Comparison of ENCODE assay signal across 13 cellular contexts in genomic region chr4:140239311-140239710, GRCh38.
DNase-seq lines count a peak whose midpoint lies in the region; TF ChIP-seq lines count a peak whose summit lies in the region.
"Had no signal": no experiment of that assay in that cellular context is flagged by ENCODE, and none has a peak within 500 bp of the region (broad histone marks: within the 10 kb centered on the region; RNA-seq: fewer than 3 reads in every experiment).

No MANE protein-coding gene starts in this region.

- H3K4me1 ChIP-seq in testis = peaks cover 27% of the 10 kb centered on the region
- H3K4me1 ChIP-seq in suprapubic skin = peaks cover 45% of the 10 kb centered on the region

- intact Hi-C loops in testis (cut with DNase I; ENCODE audit: low total_unique reads) = loop anchor here (10.0 kb wide), 1 partner anchor 65 kb away; no protein-coding TSS in a partner anchor

- no peaks in the 10 kb centered on the region for H3K27me3 Mint-ChIP-seq in nephron progenitor cell (ENCODE audit: low read depth, poor library complexity)

- TF ChIP-seq POLR2A in testis (IDR thresholded peaks at IDR 0.05) = no peak
- no peak for TF ChIP-seq POLR2A in suprapubic skin (IDR thresholded peaks at IDR 0.05)

- TF ChIP-seq EP300 in suprapubic skin (IDR thresholded peaks at IDR 0.05) = no peak

- WGBS in testis, 2 donors = 69 to 85% methylated on average over 7 of the region's 7 CpGs
- 85% methylated on average over 7 of the region's 7 CpGs for WGBS in suprapubic skin

- TF ChIP-seq CTCF in nephron progenitor cell (IDR thresholded peaks at IDR 0.05) = no peak
- TF ChIP-seq CTCF in testis (IDR thresholded peaks at IDR 0.05) = no peak
- no peak for TF ChIP-seq CTCF in suprapubic skin (IDR thresholded peaks at IDR 0.05)

- peak overlapping the region; percentile 75 for H3K27ac Mint-ChIP-seq in nephron progenitor cell
- H3K27ac Mint-ChIP-seq: activated naive CD8-positive, alpha-beta T cell treated with anti-CD3 and anti-CD28 coated beads for 36 hours; naive thymus-derived CD8-positive, alpha-beta T cell had no signal

- H3K27me3 ChIP-seq in testis = no peaks in the 10 kb centered on the region
- no peaks in the 10 kb centered on the region for H3K27me3 ChIP-seq in suprapubic skin

- peak overlapping the region; percentile 22 for H3K4me3 Mint-ChIP-seq in nephron progenitor cell
- H3K4me3 Mint-ChIP-seq: activated naive CD8-positive, alpha-beta T cell treated with anti-CD3 and anti-CD28 coated beads for 36 hours; CD14-positive monocyte; naive thymus-derived CD8-positive, alpha-beta T cell had no signal

- DNase-seq in DMS 273 treated with DMSO at 0.1 percent for 48 hours (lab: John Stamatoyannopoulos, UW) = peak; percentile 33
- peak; percentile 16 for DNase-seq in NCI-H1105 (lab: John Stamatoyannopoulos, UW)
- peak; percentile 63 for DNase-seq in NCI-H82 treated with DMSO at 0.1 percent for 48 hours (lab: John Stamatoyannopoulos, UW; ENCODE audit: unreplicated experiment)
- DNase-seq in nephron progenitor cell = no peak
- DNase-seq in testis = no peak
- DNase-seq in suprapubic skin (ENCODE audit: low spot score in 2 of 2) = no peak
- no peak for DNase-seq in SHP77 treated with DMSO at 0.1 percent for 48 hours (lab: John Stamatoyannopoulos, UW)
- DNase-seq: activated naive CD8-positive, alpha-beta T cell treated with anti-CD3 and anti-CD28 coated beads for 36 hours; central memory CD4-positive, alpha-beta T cell; left cardiac atrium; naive thymus-derived CD8-positive, alpha-beta T cell; stimulated activated naive CD4-positive, alpha-beta T cell treated with Interleukin-2 at 50 U/mL for 16 hours had no signal

- H3K36me3 Mint-ChIP-seq in nephron progenitor cell (ENCODE audit: low read depth) = no peaks in the 10 kb centered on the region
- H3K36me3 Mint-ChIP-seq: activated naive CD8-positive, alpha-beta T cell treated with anti-CD3 and anti-CD28 coated beads for 36 hours; CD14-positive monocyte; naive thymus-derived CD8-positive, alpha-beta T cell had no signal

- H3K36me3 ChIP-seq in testis (ENCODE audit: low read depth, missing control alignments) (no peaks in the 10 kb centered on the region), suprapubic skin (no peaks in the 10 kb centered on the region)

- H3K9me3 ChIP-seq in testis (no peaks in the 10 kb centered on the region), suprapubic skin (no peaks in the 10 kb centered on the region)

- H3K4me1 Mint-ChIP-seq in nephron progenitor cell = peaks cover 96% of the 10 kb centered on the region

- H3K9me3 Mint-ChIP-seq in nephron progenitor cell = no peaks in the 10 kb centered on the region
- H3K9me3 Mint-ChIP-seq: activated naive CD8-positive, alpha-beta T cell treated with anti-CD3 and anti-CD28 coated beads for 36 hours; CD14-positive monocyte; naive thymus-derived CD8-positive, alpha-beta T cell had no signal

- no peak overlapping the region for H3K4me3 ChIP-seq in testis
- H3K4me3 ChIP-seq in suprapubic skin = no peak overlapping the region

- H3K27ac ChIP-seq in testis (no peak overlapping the region), suprapubic skin (no peak overlapping the region)

Comparison
In these comparisons a context has a peak if more than half of its experiments do, and no peak if none do; other contexts are left out.
1. DNase-seq: peak in DMS 273 treated with DMSO at 0.1 percent for 48 hours (single experiment), NCI-H1105 (single experiment) and NCI-H82 treated with DMSO at 0.1 percent for 48 hours (single experiment); none in nephron progenitor cell (single experiment), testis (single experiment), suprapubic skin (0 of 2) and SHP77 treated with DMSO at 0.1 percent for 48 hours (single experiment).